ENCODE assay signal across 8 cellular contexts in genomic region chrX:56733459-56734046, GRCh38. TPM values are rescaled to one million over a fixed set of nuclear protein-coding genes. Genes with fewer than 3 reads are reported as not detected.
DNase-seq lines count a peak whose midpoint lies in the region; ATAC-seq, FAIRE-seq and TF ChIP-seq lines count a peak whose summit lies in the region.

No MANE protein-coding gene starts in this region.

- H3K4me1 ChIP-seq in kidney (ENCODE audit: control insufficient read depth in 1 of 2, insufficient read depth in 1 of 2, low read depth in 1 of 2, low read length in 2 of 2) = peaks cover 0 to 1% of the 10 kb centered on the region in 2 donors

- peaks cover 23 to 45% (median 33%) of the 10 kb centered on the region in 3 donors for H3K4me1 Mint-ChIP-seq in T-cell

- no peaks in the 10 kb centered on the region for H3K36me3 ChIP-seq in kidney (ENCODE audit: control insufficient read depth in 1 of 2, insufficient read depth in 2 of 2, low read length in 2 of 2)

- POLR2A ChIA-PET in T-cell (lab: Charles Lee) = interaction anchor here in 1 of 2 donors (0.6 kb wide), 1 partner anchor 1171 kb away, joined by 4 read pairs; no protein-coding TSS in a partner anchor

- peak in 2 of 4 experiments; percentile 43 to 51 for ATAC-seq in T-cell (replicated peaks in 1 of 4)

- H3K4me3 Mint-ChIP-seq in T-cell = no peak overlapping the region

- H3K4me3 ChIP-seq in GM12865 (ENCODE audit: low read depth, low read length) (no peak overlapping the region), astrocyte of the spinal cord (ENCODE audit: low read depth, low read length) (no peak overlapping the region), kidney (ENCODE audit: low read length in 2 of 2) (no peak overlapping the region)

- H3K27me3 Mint-ChIP-seq in T-cell = peaks cover 0 to 12% of the 10 kb centered on the region in 2 donors

- intact Hi-C loops in kidney (cut with DNase I) = no loop called here

- CTCF ChIA-PET in T-cell (lab: Charles Lee) = interaction anchor here (0.6 to 3.8 kb wide), 6 partner anchors 14 to 1308 kb away, joined by 3 to 23 read pairs (median 4); no protein-coding TSS in a partner anchor

- H3K27ac ChIP-seq in 22Rv1 (no peak overlapping the region), kidney (ENCODE audit: low read depth in 2 of 2, low read length in 2 of 2) (no peak overlapping the region)

- DNase-seq in GM12865 (ENCODE audit: low read depth) (peak; percentile 49), HuH-7 (ENCODE audit: low spot score) (peak; percentile 4), T-cell (peak in 31 of 34 experiments; percentile 4 to 66 (median 38)), astrocyte of the spinal cord (ENCODE audit: low read depth, low spot score) (peak; percentile 37), kidney (no peak), OCI-M2 (lab: John Stamatoyannopoulos, UW; ENCODE audit: unreplicated experiment) (no peak)
- peak; percentile 12 to 39 (median 19) for DNase-seq in stimulated activated CD4-positive, alpha-beta T cell treated with anti-CD3 and anti-CD28 coated beads, TNF-alpha, amount 100 ng/mL, for 24 hours (ENCODE audit: low read depth in 3 of 3)

- no peak overlapping the region for H3K9ac ChIP-seq in kidney (ENCODE audit: low read length in 2 of 2)

- peak overlapping the region in 1 of 2 donors; percentile 25 for H3K27ac Mint-ChIP-seq in T-cell

- TF ChIP-seq CTCF in 22Rv1 (IDR thresholded peaks at IDR 0.05) (peak; percentile 54), GM12865 (IDR thresholded peaks at IDR 0.05; ENCODE audit: insufficient read depth, low read depth, low read length, missing control alignments) (peak; percentile 55), astrocyte of the spinal cord (IDR thresholded peaks at IDR 0.05; ENCODE audit: low read depth, low read length) (peak; percentile 53), kidney (IDR thresholded peaks at IDR 0.05; ENCODE audit: borderline replicate concordance, extremely low read depth, insufficient read depth) (peak; percentile 58)

- peaks cover 13% of the 10 kb centered on the region for H3K36me3 Mint-ChIP-seq in T-cell

- in situ Hi-C loops in astrocyte of the spinal cord (cut with HindIII; ENCODE audit: low sequenced_read_pairs) = no loop called here

- H3K9me3 Mint-ChIP-seq in T-cell = no peaks in the 10 kb centered on the region

- FAIRE-seq in kidney (lab: Jason Lieb, UNC) = no peak

- no peaks in the 10 kb centered on the region for H3K9me3 ChIP-seq in kidney (ENCODE audit: control insufficient read depth in 1 of 2, low read length in 2 of 2)

RNA-seq across cellular contexts. Expression of gene NBDY, which starts 4.5 kb away (rescaled TPM):
- total RNA-seq in T-cell = 10 to 100 TPM; 28.6 to 39.9 (median 33.8) TPM
- 50.8 TPM for total RNA-seq in kidney
- polyA plus RNA-seq in kidney (ENCODE audit: insufficient read depth, low read depth, low replicate concordance) = 88.7 TPM

Comparison
In these comparisons a context has a peak if more than half of its experiments do, and no peak if none do; other contexts are left out.
1. DNase-seq: peak in GM12865 (single experiment), HuH-7 (single experiment), T-cell (31 of 34), astrocyte of the spinal cord (single experiment) and stimulated activated CD4-positive, alpha-beta T cell treated with anti-CD3 and anti-CD28 coated beads, TNF-alpha, amount 100 ng/mL, for 24 hours (3 of 3); none in kidney (single experiment) and OCI-M2 (single experiment).
2. Peak in every context shown above with its lines, with median percentiles within 50 percentile points of each other: CTCF ChIP-seq.